In genomic region chr22:26327306-26327705, GRCh38 we compare ENCODE assay signal across 27 cellular contexts.
DNase-seq lines count a peak whose midpoint lies in the region; ATAC-seq, FAIRE-seq and TF ChIP-seq lines count a peak whose summit lies in the region.
"Had no signal": no experiment of that assay in that cellular context is flagged by ENCODE, and none has a peak within 500 bp of the region (broad histone marks: within the 10 kb centered on the region; RNA-seq: fewer than 3 reads in every experiment).

No MANE protein-coding gene starts in this region.

- H2BK20ac ChIP-seq in H1 (ENCODE audit: low read length), result no peak overlapping the region

- no peaks in the 10 kb centered on the region for H3K9me3 Mint-ChIP-seq in T-helper 1 cell treated with Interleukin-12 subunit alpha and Interleukin-12 subunit beta and Interleukin-4 antibody, amounts not matched to agents 30 μg/mL and 1 μg/mL, for 36 hours
- H3K9me3 Mint-ChIP-seq: CD8-positive, alpha-beta T cell had no signal

- peaks cover 16% of the 10 kb centered on the region for H3K27me3 Mint-ChIP-seq in T-helper 1 cell treated with Interleukin-12 subunit alpha and Interleukin-12 subunit beta and Interleukin-4 antibody, amounts not matched to agents 30 μg/mL and 1 μg/mL, for 36 hours (ENCODE audit: low read depth)

- peak overlapping the region; percentile 99 for H3K56ac ChIP-seq in H1 (replicated peaks; ENCODE audit: insufficient read length, low read depth, low read length)

- H3K9me3 ChIP-seq in H1 (ENCODE audit: insufficient read depth in 2 of 2, low read depth in 1 of 2, low read length in 1 of 2) (no peaks in the 10 kb centered on the region), upper lobe of right lung (no peaks in the 10 kb centered on the region)
- H3K9me3 ChIP-seq: Caco-2 had no signal

- H3K4me2 ChIP-seq in H1 (ENCODE audit: insufficient read depth in 1 of 2, low read depth in 2 of 2, low read length in 2 of 2), result no peak overlapping the region

- H3K4me3 Mint-ChIP-seq in T-helper 1 cell treated with Interleukin-12 subunit alpha and Interleukin-12 subunit beta and Interleukin-4 antibody, amounts not matched to agents 30 μg/mL and 1 μg/mL, for 36 hours, result no peak overlapping the region
- H3K4me3 Mint-ChIP-seq: B cell; CD8-positive, alpha-beta T cell had no signal

- no peak overlapping the region; a peak in 1 of 7 replicates for H3K9ac ChIP-seq in H1 (replicated peaks in 1 of 4; ENCODE audit: extremely low read depth in 1 of 4, low read depth in 3 of 4, low read length in 3 of 4)

- H3K27ac ChIP-seq in H1 (ENCODE audit: low read depth, low read length), result no peak overlapping the region
- no peak overlapping the region for H3K27ac ChIP-seq in upper lobe of right lung
- H3K27ac ChIP-seq: 22Rv1, C4-2B, HL-60, SK-N-MC had no signal

- H4K91ac ChIP-seq in H1 (replicated peaks; ENCODE audit: insufficient read length, low read length), result peak overlapping the region; percentile 67

- no peak overlapping the region for H2AFZ ChIP-seq in H1 (ENCODE audit: low read length)

- peak overlapping the region; percentile 41 for H2AK5ac ChIP-seq in H1 (ENCODE audit: low read depth, low read length)

- POLR2A ChIA-PET in H1 (lab: Charles Lee; ENCODE audit: partially characterized antibody), result no interaction called here

- no peak overlapping the region for H3K14ac ChIP-seq in H1 (ENCODE audit: insufficient read length)

- TF ChIP-seq POLR2A in H1 (IDR thresholded peaks at IDR 0.05; ENCODE audit: control extremely low read depth in 1 of 2, low read depth in 2 of 2, low read length in 2 of 2), result no peak

- H3K4me1 ChIP-seq in H1 (replicated peaks in 1 of 4; ENCODE audit: control insufficient read depth in 3 of 4, insufficient read depth in 4 of 4, low read length in 3 of 4) (no peaks in the 10 kb centered on the region), upper lobe of right lung (no peaks in the 10 kb centered on the region)
- H3K4me1 ChIP-seq: Caco-2 had no signal

- no peak for DNase-seq in T-helper 1 cell
- no peak for DNase-seq in HTR-8/SVneo (ENCODE audit: insufficient read length, low spot score)
- DNase-seq in H1 (ENCODE audit: low read depth in 1 of 2, low spot score in 2 of 2), result no peak
- no peak for DNase-seq in upper lobe of right lung
- DNase-seq in NCI-H2171 (lab: John Stamatoyannopoulos, UW), result no peak
- DNase-seq in stimulated activated CD4-positive, alpha-beta T cell treated with anti-CD3 and anti-CD28 coated beads, Interleukin-4, amount 100 ng/mL, for 24 hours, result no peak
- no peak for DNase-seq in NCI-H2081 treated with DMSO at 0.1 percent for 48 hours (lab: John Stamatoyannopoulos, UW)
- DNase-seq: Caco-2; CD8-positive, alpha-beta T cell; GOT3; KBM-7; MV-4-11; NCI-H1105; NCI-H1436 treated with DMSO at 0.1 percent for 48 hours; NCI-H1930; NCI-H2227 treated with DMSO at 0.1 percent for 48 hours; NCI-H69; SIG-M5 had no signal

- H3K36me3 ChIP-seq in H1 (ENCODE audit: control insufficient read depth in 2 of 4, insufficient read depth in 4 of 4, low read length in 3 of 4), result no peaks in the 10 kb centered on the region; a peak in 1 of 8 replicates
- H3K36me3 ChIP-seq in upper lobe of right lung, result no peaks in the 10 kb centered on the region

- peak; percentile 27 for ATAC-seq in upper lobe of right lung
- ATAC-seq: CD8-positive, alpha-beta T cell; HCT116 had no signal

- no peak overlapping the region for H4K5ac ChIP-seq in H1 (ENCODE audit: insufficient read length, low read depth, low read length)

- peak overlapping the region; percentile 5 for H3K27ac Mint-ChIP-seq in T-helper 1 cell treated with Interleukin-12 subunit alpha and Interleukin-12 subunit beta and Interleukin-4 antibody, amounts not matched to agents 30 μg/mL and 1 μg/mL, for 36 hours
- H3K27ac Mint-ChIP-seq: B cell; CD8-positive, alpha-beta T cell had no signal

- TF ChIP-seq RAD21 in H1 (IDR thresholded peaks at IDR 0.05 in 1 of 2, conservative IDR thresholded peaks at IDR 0.05 in 1 of 2; ENCODE audit: low read depth in 2 of 2, low read length in 2 of 2), result no peak

- intact Hi-C loops in upper lobe of right lung (cut with DNase I), result no loop called here

- H4K8ac ChIP-seq in H1 (ENCODE audit: extremely low read depth, insufficient read depth, low read length), result no peak overlapping the region

- 85 to 100% methylated on average over 1 to 6 of the region's 6 CpGs for WGBS in H1 (ENCODE audit: extremely low coverage in 1 of 2, insufficient coverage in 1 of 2, insufficient read length in 1 of 2, insufficient replicate concordance in 2 of 2, low coverage in 1 of 2, low lambda C conversion rate in 2 of 2, missing lambda C conversion rate in 1 of 2), 2 experiments

- H3K79me2 ChIP-seq in H1 (ENCODE audit: control insufficient read depth in 1 of 2, insufficient read depth in 2 of 2, low read length in 2 of 2), result no peaks in the 10 kb centered on the region

- no peak for TF ChIP-seq CTCF in H1 (IDR thresholded peaks at IDR 0.05; ENCODE audit: control extremely low read depth in 1 of 3, insufficient read depth in 1 of 3, low read depth in 1 of 3, low read length in 3 of 3)
- no peak for TF ChIP-seq CTCF in upper lobe of right lung (IDR thresholded peaks at IDR 0.05)

- H4K20me1 ChIP-seq in H1 (replicated peaks in 1 of 2; ENCODE audit: control insufficient read depth in 1 of 2, insufficient read depth in 2 of 2, low read length in 2 of 2), result peaks cover 0 to 6% of the 10 kb centered on the region in 2 experiments

- 0 out of 2 replicates have a peak, but pooled peaks cover 3% of the 10 kb centered on the region for H3K79me1 ChIP-seq in H1 (ENCODE audit: low read depth, low read length)

- H3K18ac ChIP-seq in H1 (ENCODE audit: extremely low read depth, low read length), result no peak overlapping the region

- H2BK12ac ChIP-seq in H1 (ENCODE audit: low read depth, low read length), result peak overlapping the region; percentile 77; the same call in 1 of the 2 replicates

- H2BK120ac ChIP-seq in H1 (replicated peaks; ENCODE audit: low read depth, low read length), result no peak overlapping the region

- H3K23me2 ChIP-seq in H1 (ENCODE audit: low read depth, low read length), result peaks cover 7% of the 10 kb centered on the region; the same call in 1 of the 2 replicates

- no peaks in the 10 kb centered on the region for H3K4me1 Mint-ChIP-seq in T-helper 1 cell treated with Interleukin-12 subunit alpha and Interleukin-12 subunit beta and Interleukin-4 antibody, amounts not matched to agents 30 μg/mL and 1 μg/mL, for 36 hours (ENCODE audit: low read depth)
- H3K4me1 Mint-ChIP-seq: B cell had no signal

- CTCF ChIA-PET in H1 (lab: Charles Lee; ENCODE audit: partially characterized antibody), result interaction anchor here (1.6 to 19.8 kb wide), 3 partner anchors 157 to 424 kb away, joined by 3 to 246 read pairs (median 5); partner anchors contain the start of gene SEZ6L

- H3K4me3 ChIP-seq in H1 (ENCODE audit: extremely low read depth in 1 of 4, insufficient read depth in 2 of 4, low read depth in 3 of 4, low read length in 4 of 4) (no peak overlapping the region), upper lobe of right lung (no peak overlapping the region)
- H3K4me3 ChIP-seq: SK-N-MC had no signal

- no peak overlapping the region for H3K23ac ChIP-seq in H1 (ENCODE audit: insufficient read length)

- FAIRE-seq in HTR-8/SVneo (lab: Jason Lieb, UNC), result peak; percentile 98
- FAIRE-seq in H1 (lab: Jason Lieb, UNC), result no peak
- FAIRE-seq: G401.6, RCC 7860 had no signal

- no peaks in the 10 kb centered on the region for H3K36me3 Mint-ChIP-seq in T-helper 1 cell treated with Interleukin-12 subunit alpha and Interleukin-12 subunit beta and Interleukin-4 antibody, amounts not matched to agents 30 μg/mL and 1 μg/mL, for 36 hours (ENCODE audit: low read depth)
- H3K36me3 Mint-ChIP-seq: CD8-positive, alpha-beta T cell had no signal

- no peak overlapping the region for H2BK5ac ChIP-seq in H1 (ENCODE audit: low read depth, low read length)

- no peak for TF ChIP-seq EP300 in H1 (IDR thresholded peaks at IDR 0.05; ENCODE audit: borderline replicate concordance in 1 of 2, low read depth in 2 of 2, low read length in 2 of 2)

- H2BK15ac ChIP-seq in H1 (ENCODE audit: low read length), result peak overlapping the region; percentile 75; the same call in 1 of the 2 replicates

- H3K27me3 ChIP-seq in H1 (replicated peaks in 1 of 4; ENCODE audit: control insufficient read depth in 3 of 4, extremely low read depth in 1 of 4, insufficient read depth in 3 of 4, low read length in 3 of 4) (no peaks in the 10 kb centered on the region; a peak in 1 of 7 replicates), upper lobe of right lung (peaks cover 5% of the 10 kb centered on the region)

- peak overlapping the region; percentile 76 for H3K4ac ChIP-seq in H1 (replicated peaks; ENCODE audit: insufficient read length, low read depth, low read length)

TF ChIP-seq in H1, 55 proteins besides CTCF, POLR2A, EP300 and RAD21 (continues in another document):
- TF ChIP-seq CREB1 (IDR thresholded peaks at IDR 0.05) (no peak), GABPA (IDR thresholded peaks at IDR 0.05; ENCODE audit: borderline replicate concordance, insufficient read depth, low read length) (no peak), JUND (IDR thresholded peaks at IDR 0.05; ENCODE audit: low read length) (no peak), RXRA (IDR thresholded peaks at IDR 0.05; ENCODE audit: insufficient read depth, low read depth, low read length) (no peak), NANOG (IDR thresholded peaks at IDR 0.05; ENCODE audit: insufficient read depth, low read depth, low read length, poor library complexity, severe bottlenecking) (no peak), EGR1 (IDR thresholded peaks at IDR 0.05; ENCODE audit: borderline replicate concordance, low read depth, low read length) (no peak), ZNF274 (IDR thresholded peaks at IDR 0.05; ENCODE audit: borderline replicate concordance, extremely low read depth, low read length) (no peak), NRF1 (IDR thresholded peaks at IDR 0.05; ENCODE audit: low read depth, low read length) (no peak), TAF1 (IDR thresholded peaks at IDR 0.05; ENCODE audit: low read depth, low read length) (no peak)
